ENCODE assay signal across 8 cellular contexts in the genomic region with DNA sequence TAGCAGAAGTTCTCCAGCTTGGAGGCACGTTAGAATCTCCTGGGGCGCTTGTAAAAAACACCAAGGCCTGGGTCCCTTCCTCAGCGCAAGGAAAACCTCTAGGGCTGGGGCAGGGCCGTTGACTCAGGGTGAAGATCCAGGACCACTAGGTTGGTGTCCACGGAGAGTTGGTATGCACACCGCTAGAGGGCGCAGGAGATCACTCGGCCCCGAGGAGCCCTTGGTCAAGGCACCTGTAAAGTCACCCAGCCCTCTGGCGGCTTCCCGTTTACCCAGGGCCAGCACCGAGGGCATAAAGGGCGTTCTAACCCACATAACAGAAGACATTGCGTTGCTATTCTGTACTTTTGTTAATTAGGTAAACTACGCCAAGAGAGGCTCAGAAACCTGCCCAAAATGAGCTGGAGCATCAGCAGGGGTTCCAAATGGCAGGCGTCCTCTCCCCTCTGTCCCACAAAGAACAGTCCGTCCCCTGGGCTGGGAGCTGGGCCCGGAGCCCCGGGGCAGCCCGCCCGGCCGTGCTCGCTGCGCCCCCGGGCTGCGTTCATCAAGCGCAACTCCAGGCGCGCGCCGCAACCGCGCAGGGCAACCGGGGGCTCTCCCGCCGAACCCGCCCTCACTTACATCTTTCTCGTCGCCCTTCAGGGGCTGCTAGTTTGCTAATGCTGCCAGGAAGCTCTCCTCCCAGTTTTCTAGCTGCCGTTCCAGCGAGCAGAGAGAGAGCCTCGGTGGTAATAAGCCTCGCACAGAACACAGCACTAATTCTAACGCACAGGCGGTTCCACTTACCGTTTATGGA.
A peak's percentile ranks its signal among the peaks of the same experiment; 100 is the strongest.
DNase-seq lines count a peak whose midpoint lies in the region.

No MANE protein-coding gene starts in this region.

- DNase-seq in DMS153 (lab: John Stamatoyannopoulos, UW), result peak; percentile 2
- no peak for DNase-seq in DMS153 treated with DMSO at 0.1 percent for 48 hours (lab: John Stamatoyannopoulos, UW; ENCODE audit: unreplicated experiment)
- peak; percentile 91 for DNase-seq in H7
- peak; percentile 25 to 88 (median 79) for DNase-seq in NCI-H1417 (lab: John Stamatoyannopoulos, UW)
- peak; percentile 16 for DNase-seq in activated CD8-positive, alpha-beta memory T cell treated with anti-CD3 and anti-CD28 coated beads, Interleukin-2, amount 50 U/mL, for 4 hours
- peak; percentile 39 for DNase-seq in hepatic stellate cell (ENCODE audit: low spot score)
- DNase-seq in stimulated activated CD4-positive, alpha-beta T cell treated with anti-CD3 and anti-CD28 coated beads, Interleukin-15, amount 100 ng/mL, for 24 hours, result peak; percentile 74
- no peak for DNase-seq in NCI-H510A treated with DMSO at 0.1 percent for 48 hours (lab: John Stamatoyannopoulos, UW)

- H3K4me3 ChIP-seq in H7 (ENCODE audit: insufficient read depth, low read depth, low read length), result peak overlapping the region; percentile 45

- H3K36me3 ChIP-seq in H7 (replicated peaks; ENCODE audit: control insufficient read depth, insufficient read depth, low read length), result no peaks in the 10 kb centered on the region

- H3K27me3 ChIP-seq in H7 (ENCODE audit: control insufficient read depth, insufficient read depth, low read length), result peaks cover 9% of the 10 kb centered on the region

Comparison
In these comparisons a context has a peak if more than half of its experiments do, and no peak if none do; other contexts are left out.
1. DNase-seq: peak in DMS153 (single experiment), H7 (single experiment), NCI-H1417 (3 of 3), activated CD8-positive, alpha-beta memory T cell treated with anti-CD3 and anti-CD28 coated beads, Interleukin-2, amount 50 U/mL, for 4 hours (single experiment), hepatic stellate cell (single experiment) and stimulated activated CD4-positive, alpha-beta T cell treated with anti-CD3 and anti-CD28 coated beads, Interleukin-15, amount 100 ng/mL, for 24 hours (single experiment); none in DMS153 treated with DMSO at 0.1 percent for 48 hours (single experiment) and NCI-H510A treated with DMSO at 0.1 percent for 48 hours (single experiment).